ENCODE assay signal across 8 cellular contexts in the genomic region with DNA sequence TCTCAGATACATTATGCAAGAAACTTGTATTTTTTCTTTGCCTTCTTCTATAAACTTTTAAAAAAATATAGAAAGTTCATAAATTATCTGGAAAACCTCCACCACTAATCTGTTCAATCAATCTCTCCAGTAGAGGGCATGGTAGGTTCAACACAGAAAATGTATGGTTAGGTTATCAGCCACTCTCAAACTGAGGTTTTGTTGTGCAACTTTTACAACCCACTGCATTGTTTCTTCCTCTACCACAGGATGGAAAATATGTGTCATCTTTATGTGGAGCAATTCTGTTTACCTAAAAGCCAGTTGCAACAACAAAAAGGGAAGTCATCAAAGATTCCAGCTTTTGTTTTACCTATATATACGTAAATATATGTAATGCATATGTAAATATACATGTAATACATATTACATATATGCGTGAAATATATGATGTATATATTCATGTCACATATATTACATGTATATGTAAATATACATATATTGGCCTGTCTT. TPM values are rescaled to one million over a fixed set of nuclear protein-coding genes. Genes with fewer than 3 reads are reported as not detected.
DNase-seq lines count a peak whose midpoint lies in the region; ATAC-seq and TF ChIP-seq lines count a peak whose summit lies in the region.

No MANE protein-coding gene starts in this region.

- H3K4me1 Mint-ChIP-seq in effector memory CD8-positive, alpha-beta T cell (ENCODE audit: low read depth in 2 of 2) = peaks cover 27 to 28% of the 10 kb centered on the region in 2 donors
- H3K4me1 Mint-ChIP-seq in natural killer cell = peaks cover 36 to 39% of the 10 kb centered on the region in 2 donors

- DNase-seq in stimulated activated CD4-positive, alpha-beta T cell treated with anti-CD3 and anti-CD28 coated beads, Interleukin-2, amount 100 ng/mL, for 4 hours (ENCODE audit: low read depth) = peak; percentile 22
- no peak for DNase-seq in stimulated activated CD4-positive, alpha-beta T cell treated with anti-CD3 and anti-CD28 coated beads, Interleukin-15, amount 100 ng/mL, for 24 hours
- DNase-seq in HuH-7 (ENCODE audit: low spot score) = peak; percentile 70
- peak; percentile 48 for DNase-seq in RPMI8226
- DNase-seq in effector memory CD8-positive, alpha-beta T cell = peak; percentile 33 to 42 (median 37)
- DNase-seq in natural killer cell = no peak
- no peak for DNase-seq in omental fat pad (ENCODE audit: low spot score)

- peak overlapping the region; percentile 64 to 98 for H3K27ac Mint-ChIP-seq in effector memory CD8-positive, alpha-beta T cell
- H3K27ac Mint-ChIP-seq in natural killer cell = peak overlapping the region; percentile 72 to 95

- H3K27me3 Mint-ChIP-seq in effector memory CD8-positive, alpha-beta T cell = no peaks in the 10 kb centered on the region
- H3K27me3 Mint-ChIP-seq in natural killer cell (ENCODE audit: low read depth in 2 of 2) = no peaks in the 10 kb centered on the region

- intact Hi-C loops in natural killer cell (cut with micrococcal nuclease) = loop anchor here (1.0 to 5.0 kb wide), 3 partner anchors 199 to 329 kb away; no protein-coding TSS in a partner anchor

- peak overlapping the region; percentile 25 to 41 for H3K4me3 Mint-ChIP-seq in effector memory CD8-positive, alpha-beta T cell
- peak overlapping the region; percentile 55 for H3K4me3 Mint-ChIP-seq in natural killer cell

- ATAC-seq in GM21529 (IDR thresholded peaks at IDR 0.05; ENCODE audit: unreplicated experiment) (peak; percentile 32), natural killer cell (peak; percentile 32 to 61 (median 38)), omental fat pad (ENCODE audit: low FRiP score) (no peak)
- peak; percentile 43 for ATAC-seq in effector memory CD8-positive, alpha-beta T cell (replicated peaks)

- H3K9me3 Mint-ChIP-seq in effector memory CD8-positive, alpha-beta T cell = no peaks in the 10 kb centered on the region
- H3K9me3 Mint-ChIP-seq in natural killer cell = no peaks in the 10 kb centered on the region

- TF ChIP-seq CTCF in natural killer cell (IDR thresholded peaks at IDR 0.05) = peak; percentile 79
- no peak for TF ChIP-seq CTCF in omental fat pad (IDR thresholded peaks at IDR 0.05)

- H3K36me3 Mint-ChIP-seq in effector memory CD8-positive, alpha-beta T cell (ENCODE audit: insufficient read depth) = peaks cover 45% of the 10 kb centered on the region
- H3K36me3 Mint-ChIP-seq in natural killer cell = peaks cover 3% of the 10 kb centered on the region

RNA-seq across cellular contexts. Expression of gene RGS2, which starts 3.0 kb away (rescaled TPM):
- total RNA-seq in natural killer cell (100 to 1,000 TPM; 117 to 268 (median 154) TPM), omental fat pad (100 to 1,000 TPM in 3 of 4 donors, 10 to 100 TPM in 1; 92.2 to 375 (median 140) TPM)

Comparison
In these comparisons a context has a peak if more than half of its experiments do, and no peak if none do; other contexts are left out.
1. DNase-seq: peak in stimulated activated CD4-positive, alpha-beta T cell treated with anti-CD3 and anti-CD28 coated beads, Interleukin-2, amount 100 ng/mL, for 4 hours (single experiment), HuH-7 (single experiment), RPMI8226 (single experiment) and effector memory CD8-positive, alpha-beta T cell (3 of 3); none in stimulated activated CD4-positive, alpha-beta T cell treated with anti-CD3 and anti-CD28 coated beads, Interleukin-15, amount 100 ng/mL, for 24 hours (single experiment), natural killer cell (single experiment) and omental fat pad (single experiment).